ENCODE assay signal across 8 cellular contexts in genomic region chr9:37293664-37294524, GRCh38.
DNase-seq lines count a peak whose midpoint lies in the region; ATAC-seq and TF ChIP-seq lines count a peak whose summit lies in the region.

No MANE protein-coding gene starts in this region.

- no peaks in the 10 kb centered on the region for H4K20me1 ChIP-seq in IMR-90 (ENCODE audit: insufficient read depth, low read length)
- no peaks in the 10 kb centered on the region for H4K20me1 ChIP-seq in fibroblast of lung (ENCODE audit: control insufficient read depth, extremely low read depth, insufficient read depth, low read length)

- H3K9me1 ChIP-seq in IMR-90 (ENCODE audit: insufficient read depth, low read length): no peaks in the 10 kb centered on the region

- H3K9me3 ChIP-seq in IMR-90 (ENCODE audit: control insufficient read depth, insufficient read depth, low read length): no peaks in the 10 kb centered on the region
- no peaks in the 10 kb centered on the region for H3K9me3 ChIP-seq in fibroblast of lung (ENCODE audit: control insufficient read depth, insufficient read depth, low read depth, low read length)

- peaks cover 28 to 41% of the 10 kb centered on the region in 2 donors for H3K4me1 Mint-ChIP-seq in immature natural killer cell

- TF ChIP-seq CTCF in GM10248 (IDR thresholded peaks at IDR 0.05; ENCODE audit: control extremely low read depth, extremely low read depth, low read depth, missing control alignments) (no peak), IMR-90 (conservative IDR thresholded peaks at IDR 0.05; ENCODE audit: low read depth, low read length) (no peak), fibroblast of lung (conservative IDR thresholded peaks at IDR 0.05 in 1 of 2, IDR thresholded peaks at IDR 0.05 in 1 of 2; ENCODE audit: low read depth in 1 of 2, low read length in 2 of 2) (no peak)

- H3K4me3 Mint-ChIP-seq in immature natural killer cell: no peak overlapping the region

- H3K27ac ChIP-seq in IMR-90 (ENCODE audit: insufficient read depth, low read length): no peak overlapping the region
- H3K27ac ChIP-seq in fibroblast of lung (ENCODE audit: insufficient read depth, low read length): no peak overlapping the region
- no peak overlapping the region for H3K27ac ChIP-seq in caudate nucleus (ENCODE audit: low read depth, low read length)

- H3K4me2 ChIP-seq in IMR-90 (ENCODE audit: low read depth, low read length): no peak overlapping the region
- peak overlapping the region; percentile 23 for H3K4me2 ChIP-seq in fibroblast of lung (ENCODE audit: extremely low read depth, insufficient read depth, low read length)

- H3K27ac Mint-ChIP-seq in immature natural killer cell: no peak overlapping the region

- peaks cover 5 to 12% (median 6%) of the 10 kb centered on the region in 3 donors for H3K36me3 Mint-ChIP-seq in immature natural killer cell

- no CpG with 5 or more reads among the region's 3 CpGs for WGBS in IMR-90 (ENCODE audit: extremely low coverage in 2 of 2, insufficient read length in 1 of 2), 2 experiments

- no peak for TF ChIP-seq RAD21 in IMR-90 (IDR thresholded peaks at IDR 0.05; ENCODE audit: low read length)

- H2BK20ac ChIP-seq in IMR-90 (ENCODE audit: low read depth, low read length): no peak overlapping the region

- dilution Hi-C loops in IMR-90 (cut with HindIII; ENCODE audit: low sequenced_read_pairs, unreplicated experiment): no loop called here

- no peak overlapping the region for H3K56ac ChIP-seq in IMR-90 (ENCODE audit: extremely low read depth, insufficient read depth, low read length)

- no peak overlapping the region for H3K9ac ChIP-seq in IMR-90 (ENCODE audit: low read depth, low read length)
- H3K9ac ChIP-seq in fibroblast of lung (ENCODE audit: insufficient read depth, low read length): no peak overlapping the region

- in situ Hi-C loops in IMR-90 (cut with MboI; ENCODE audit: low sequenced_read_pairs): no loop called here

- no peak overlapping the region for H3K4ac ChIP-seq in IMR-90 (ENCODE audit: low read depth, low read length)

- H3K9me3 Mint-ChIP-seq in immature natural killer cell: no peaks in the 10 kb centered on the region

- H2BK5ac ChIP-seq in IMR-90 (ENCODE audit: low read depth, low read length, poor library complexity, severe bottlenecking): no peak overlapping the region

- CTCF ChIA-PET in GM10248 (lab: Yijun Ruan, JAX) (interaction anchor here (0.6 to 1.6 kb wide), 4 partner anchors 8 to 257 kb away, joined by 3 to 5 read pairs (median 4); no protein-coding TSS in a partner anchor), IMR-90 (lab: Yijun Ruan, JAX) (no interaction called here)

- H4K91ac ChIP-seq in IMR-90 (ENCODE audit: insufficient read depth, low read depth, low read length): no peak overlapping the region

- no peak overlapping the region for H2BK120ac ChIP-seq in IMR-90 (ENCODE audit: low read depth, low read length)

- H3K4me3 ChIP-seq in IMR-90 (ENCODE audit: insufficient read depth, low read depth, low read length): no peak overlapping the region
- no peak overlapping the region for H3K4me3 ChIP-seq in fibroblast of lung (replicated peaks in 1 of 4; ENCODE audit: control extremely low read depth in 1 of 4, insufficient read depth in 1 of 4, low read depth in 3 of 4, low read length in 4 of 4)

- peaks cover 3 to 13% of the 10 kb centered on the region in 2 experiments; a peak in 2 of 4 replicates for H3K79me1 ChIP-seq in IMR-90 (ENCODE audit: low read depth in 1 of 2, low read length in 2 of 2)

- no peak overlapping the region for H4K5ac ChIP-seq in IMR-90 (ENCODE audit: low read depth, low read length)

- H2AFZ ChIP-seq in IMR-90 (replicated peaks; ENCODE audit: low read length, poor library complexity) (no peak overlapping the region), fibroblast of lung (ENCODE audit: low read length) (no peak overlapping the region)

- H3K14ac ChIP-seq in IMR-90 (replicated peaks; ENCODE audit: low read depth, low read length): no peak overlapping the region

- peak; percentile 57 for ATAC-seq in GM21390 (IDR thresholded peaks at IDR 0.05; ENCODE audit: unreplicated experiment)
- ATAC-seq in IMR-90 (ENCODE audit: low read depth): peak; percentile 27; the same call in 1 of the 2 replicates

- no peak overlapping the region for H3K23ac ChIP-seq in IMR-90 (ENCODE audit: low read depth, low read length)

- H2AK9ac ChIP-seq in IMR-90 (replicated peaks; ENCODE audit: low read depth, low read length, poor library complexity): no peak overlapping the region

- TF ChIP-seq POLR2A in IMR-90 (IDR thresholded peaks at IDR 0.05; ENCODE audit: low read depth, low read length): no peak

- no peaks in the 10 kb centered on the region for H3K79me2 ChIP-seq in fibroblast of lung (ENCODE audit: control insufficient read depth, insufficient read depth, low read length)

- H3K27me3 ChIP-seq in IMR-90 (ENCODE audit: control insufficient read depth, insufficient read depth, low read length) (no peaks in the 10 kb centered on the region), fibroblast of lung (ENCODE audit: control insufficient read depth, insufficient read depth, low read length) (no peaks in the 10 kb centered on the region)

- H3K18ac ChIP-seq in IMR-90 (ENCODE audit: low read depth, low read length): no peak overlapping the region

- H3K27me3 Mint-ChIP-seq in immature natural killer cell (ENCODE audit: low read depth in 3 of 3): no peaks in the 10 kb centered on the region

- no TSS peak for BruUV-seq in IMR-90 (replicated peaks; lab: Mats Ljungman, UMichigan)

- POLR2A ChIA-PET in GM10248 (lab: Yijun Ruan, JAX) (no interaction called here), IMR-90 (lab: Charles Lee; ENCODE audit: unreplicated experiment) (interaction anchor here (0.5 kb wide), 1 partner anchor 174 kb away, joined by 3 read pairs; no protein-coding TSS in a partner anchor)

- no peak overlapping the region for H2AK5ac ChIP-seq in IMR-90 (ENCODE audit: low read depth, low read length)

- H3K4me1 ChIP-seq in IMR-90 (ENCODE audit: control insufficient read depth, insufficient read depth, low read length): peaks cover 3% of the 10 kb centered on the region
- peaks cover 2% of the 10 kb centered on the region for H3K4me1 ChIP-seq in fibroblast of lung (ENCODE audit: control insufficient read depth, extremely low read depth, insufficient read depth, low read length)

- H4K8ac ChIP-seq in IMR-90 (ENCODE audit: low read depth in 2 of 2, low read length in 2 of 2): no peak overlapping the region

- H3K36me3 ChIP-seq in IMR-90 (ENCODE audit: control insufficient read depth, insufficient read depth, low read length) (no peaks in the 10 kb centered on the region), fibroblast of lung (ENCODE audit: control insufficient read depth, insufficient read depth, low read length) (no peaks in the 10 kb centered on the region)

- intact Hi-C loops in IMR-90 (cut with micrococcal nuclease): loop anchor here (2.0 to 10.0 kb wide), 2 partner anchors 17 to 59 kb away; no protein-coding TSS in a partner anchor

- DNase-seq in GM10248 (ENCODE audit: extremely low spot score) (peak; percentile 23), IMR-90 (peak; percentile 32), fibroblast of lung (ENCODE audit: low read depth in 2 of 2) (peak; percentile 17 to 24), caudate nucleus (lab: John Stamatoyannopoulos, UW) (no peak), immature natural killer cell (no peak), SIG-M5 (lab: John Stamatoyannopoulos, UW) (no peak)
- DNase-seq in activated naive CD4-positive, alpha-beta T cell treated with Interleukin-2 at 50 U/mL for 16 hours: no peak

- no peak overlapping the region for H2BK15ac ChIP-seq in IMR-90 (ENCODE audit: low read depth, low read length)

TF ChIP-seq in IMR-90, 13 proteins besides CTCF, POLR2A, EP300 and RAD21:
- no peak for TF ChIP-seq BHLHE40 (IDR thresholded peaks at IDR 0.05; ENCODE audit: low read depth, low read length)
- no peak for TF ChIP-seq NFE2L2 (IDR thresholded peaks at IDR 0.05; ENCODE audit: low read depth, low read length)
- no peak for TF ChIP-seq CEBPB (IDR thresholded peaks at IDR 0.05; ENCODE audit: low read depth, low read length)
- TF ChIP-seq MAFK (IDR thresholded peaks at IDR 0.05; ENCODE audit: low read depth, low read length): no peak
- TF ChIP-seq RFX5 (IDR thresholded peaks at IDR 0.05; ENCODE audit: low read depth, low read length): no peak
- TF ChIP-seq USF2 (IDR thresholded peaks at IDR 0.05; ENCODE audit: low read depth, low read length): no peak
- no peak for TF ChIP-seq RCOR1 (IDR thresholded peaks at IDR 0.05; ENCODE audit: insufficient replicate concordance, low read length)
- no peak for TF ChIP-seq MAZ (IDR thresholded peaks at IDR 0.05; ENCODE audit: borderline replicate concordance, low read depth, low read length)
- TF ChIP-seq CHD1 (IDR thresholded peaks at IDR 0.05; ENCODE audit: low read depth, low read length): no peak
- no peak for TF ChIP-seq FOS (IDR thresholded peaks at IDR 0.05; ENCODE audit: low read depth, low read length)
- TF ChIP-seq MXI1 (IDR thresholded peaks at IDR 0.05; ENCODE audit: borderline replicate concordance, low read depth, low read length): no peak
- no peak for TF ChIP-seq SMC3 (IDR thresholded peaks at IDR 0.05; ENCODE audit: low read depth, low read length)

Comparison
In these comparisons a context has a peak if more than half of its experiments do, and no peak if none do; other contexts are left out.
1. DNase-seq: peak in GM10248 (single experiment), IMR-90 (single experiment) and fibroblast of lung (2 of 2); none in caudate nucleus (0 of 61), activated naive CD4-positive, alpha-beta T cell treated with Interleukin-2 at 50 U/mL for 16 hours (single experiment), immature natural killer cell (0 of 3) and SIG-M5 (single experiment).